ENCODE assay signal across 8 cellular contexts in genomic region chr15:43793647-43794046, GRCh38. TPM values are rescaled to one million over a fixed set of nuclear protein-coding genes. Genes with fewer than 3 reads are reported as not detected.
DNase-seq lines count a peak whose midpoint lies in the region; ATAC-seq and TF ChIP-seq lines count a peak whose summit lies in the region.

No MANE protein-coding gene starts in this region.

- H3K9me3 ChIP-seq in KOPT-K1 (ENCODE audit: insufficient read depth, low read length, poor library complexity, severe bottlenecking) = no peaks in the 10 kb centered on the region
- no peaks in the 10 kb centered on the region for H3K9me3 ChIP-seq in naive thymus-derived CD4-positive, alpha-beta T cell (ENCODE audit: control insufficient read depth in 2 of 3, low read length in 3 of 3)

- H3K27me3 ChIP-seq in naive thymus-derived CD4-positive, alpha-beta T cell (ENCODE audit: control insufficient read depth in 2 of 2, insufficient read depth in 2 of 2, low read length in 2 of 2) = no peaks in the 10 kb centered on the region

- no peak for ATAC-seq in naive thymus-derived CD4-positive, alpha-beta T cell
- no peak for ATAC-seq in GM18511 (IDR thresholded peaks at IDR 0.05; ENCODE audit: unreplicated experiment)
- ATAC-seq in GM21786 (IDR thresholded peaks at IDR 0.05; ENCODE audit: unreplicated experiment) = no peak

- H3K4me3 Mint-ChIP-seq in chondrocyte (ENCODE audit: unreplicated experiment) = peak overlapping the region; percentile 88
- H3K4me3 Mint-ChIP-seq in naive thymus-derived CD4-positive, alpha-beta T cell = peak overlapping the region; percentile 93 to 98 (median 96)

- H3K27ac ChIP-seq in KOPT-K1 (ENCODE audit: low read depth, low read length, poor library complexity, severe bottlenecking) = peak overlapping the region; percentile 95
- peak overlapping the region; percentile 100 for H3K27ac ChIP-seq in naive thymus-derived CD4-positive, alpha-beta T cell (ENCODE audit: low read depth, low read length)

- peaks cover 45% of the 10 kb centered on the region for H3K36me3 ChIP-seq in KOPT-K1 (ENCODE audit: insufficient read depth, low read length)
- H3K36me3 ChIP-seq in naive thymus-derived CD4-positive, alpha-beta T cell (ENCODE audit: control insufficient read depth in 2 of 3, insufficient read depth in 3 of 3, low read length in 3 of 3) = peaks cover 9 to 56% (median 16%) of the 10 kb centered on the region in 3 experiments

- intact Hi-C loops in naive thymus-derived CD4-positive, alpha-beta T cell (cut with micrococcal nuclease) = loop anchor here in 1 of 2 donors (2.0 to 10.0 kb wide), 3 partner anchors 46 to 1299 kb away; partner anchors contain the start of genes GOLM2, PDIA3, SNAP23 and ZNF106

- peak overlapping the region; percentile 97 for H3K27ac Mint-ChIP-seq in chondrocyte (ENCODE audit: unreplicated experiment)
- peak overlapping the region; percentile 91 to 99 (median 98) for H3K27ac Mint-ChIP-seq in naive thymus-derived CD4-positive, alpha-beta T cell

- H3K9me3 Mint-ChIP-seq in chondrocyte (ENCODE audit: low read depth) = no peaks in the 10 kb centered on the region
- no peaks in the 10 kb centered on the region for H3K9me3 Mint-ChIP-seq in naive thymus-derived CD4-positive, alpha-beta T cell

- TF ChIP-seq CTCF in AG04449 (IDR thresholded peaks at IDR 0.05; ENCODE audit: insufficient read depth, low read length, missing control alignments) (no peak), chondrocyte (IDR thresholded peaks at IDR 0.05) (no peak)

- CTCF ChIA-PET in AG04449 (lab: Yijun Ruan, JAX) = interaction anchor here (3.9 to 4.1 kb wide), 2 partner anchors 16 to 22 kb away, joined by 17 to 20 read pairs; partner anchors contain the start of gene ELL3
- CTCF ChIA-PET in naive thymus-derived CD4-positive, alpha-beta T cell (lab: Charles Lee) = interaction anchor here (0.6 to 2.0 kb wide), 5 partner anchors 11 to 711 kb away, joined by 3 to 5 read pairs (median 5); partner anchors contain the start of gene ELL3

- POLR2A ChIA-PET in AG04449 (lab: Yijun Ruan, JAX) = interaction anchor here (0.7 to 1.0 kb wide), 3 partner anchors 16 to 277 kb away, joined by 3 to 5 read pairs (median 4); partner anchors contain the start of gene MFAP1
- POLR2A ChIA-PET in naive thymus-derived CD4-positive, alpha-beta T cell (lab: Charles Lee) = interaction anchor here (0.9 to 5.6 kb wide), 13 partner anchors 10 to 1407 kb away, joined by 3 to 42 read pairs (median 4); partner anchors contain the start of genes ELL3, MFAP1 and PDIA3

- DNase-seq in AG04449 (ENCODE audit: low read depth, low spot score) (no peak), chondrocyte (ENCODE audit: low spot score) (no peak), NCI-H2227 (lab: John Stamatoyannopoulos, UW; ENCODE audit: unreplicated experiment) (no peak), NCI-H2107 treated with DMSO at 0.1 percent for 48 hours (lab: John Stamatoyannopoulos, UW; ENCODE audit: unreplicated experiment) (no peak)
- no peak for DNase-seq in naive thymus-derived CD4-positive, alpha-beta T cell

- peak overlapping the region; percentile 100 for H3K4me3 ChIP-seq in AG04449 (ENCODE audit: low read depth, low read length)
- H3K4me3 ChIP-seq in naive thymus-derived CD4-positive, alpha-beta T cell (ENCODE audit: low read length) = peak overlapping the region; percentile 98

- peaks cover 57% of the 10 kb centered on the region for H3K4me1 Mint-ChIP-seq in chondrocyte (ENCODE audit: low read depth)
- H3K4me1 Mint-ChIP-seq in naive thymus-derived CD4-positive, alpha-beta T cell = peaks cover 37 to 61% (median 54%) of the 10 kb centered on the region in 7 donors

- peaks cover 23% of the 10 kb centered on the region for H3K36me3 Mint-ChIP-seq in chondrocyte (ENCODE audit: low read depth)
- H3K36me3 Mint-ChIP-seq in naive thymus-derived CD4-positive, alpha-beta T cell = peaks cover 9 to 39% (median 35%) of the 10 kb centered on the region in 5 donors

- no peaks in the 10 kb centered on the region for H3K27me3 Mint-ChIP-seq in chondrocyte (ENCODE audit: low read depth)
- H3K27me3 Mint-ChIP-seq in naive thymus-derived CD4-positive, alpha-beta T cell = peaks cover 0 to 2% (median 0%) of the 10 kb centered on the region in 5 donors

- H3K4me1 ChIP-seq in naive thymus-derived CD4-positive, alpha-beta T cell (ENCODE audit: control insufficient read depth in 2 of 2, insufficient read depth in 2 of 2, low read length in 2 of 2) = peaks cover 9 to 22% of the 10 kb centered on the region in 2 donors

RNA-seq across cellular contexts. Expression of gene SERF2, which starts 1.5 kb away (rescaled TPM):
- total RNA-seq in chondrocyte = 1,300 to 1,502 TPM (median 1,498 TPM) in 3 replicates
- 100 to 1,000 TPM; 358 to 676 (median 553) TPM for total RNA-seq in naive thymus-derived CD4-positive, alpha-beta T cell
- polyA plus RNA-seq in naive thymus-derived CD4-positive, alpha-beta T cell = 1,000 to 10,000 TPM; 1,664 to 2,070 TPM

RNA-seq across cellular contexts. Expression of gene SERINC4, which starts 6.4 kb away (rescaled TPM):
- total RNA-seq in chondrocyte = not detected in 3 replicates
- under 1 TPM in 4 of 5 experiments, not detected in 1; 0.13 to 0.57 (median 0.33) TPM for total RNA-seq in naive thymus-derived CD4-positive, alpha-beta T cell
- polyA plus RNA-seq in naive thymus-derived CD4-positive, alpha-beta T cell = 1 to 10 TPM; 3.1 to 8.8 TPM

RNA-seq across cellular contexts. Expression of gene HYPK, which starts 6.8 kb away (rescaled TPM):
- 7.9 to 26.1 TPM (median 9.9 TPM) in 3 replicates for total RNA-seq in chondrocyte
- 10 to 100 TPM; 16.9 to 32.1 (median 27.0) TPM for total RNA-seq in naive thymus-derived CD4-positive, alpha-beta T cell
- 10 to 100 TPM in 1 of 2 donors, 1 to 10 TPM in 1; 7.5 to 28.2 TPM for polyA plus RNA-seq in naive thymus-derived CD4-positive, alpha-beta T cell

RNA-seq across cellular contexts. Expression of gene ELL3, which starts 16.9 kb away (rescaled TPM):
- total RNA-seq in chondrocyte = 3.3 to 8.6 TPM (median 3.6 TPM) in 3 replicates
- 1 to 10 TPM; 1.8 to 2.1 (median 1.9) TPM for total RNA-seq in naive thymus-derived CD4-positive, alpha-beta T cell
- polyA plus RNA-seq in naive thymus-derived CD4-positive, alpha-beta T cell = 1 to 10 TPM; 2.9 to 4.9 TPM

RNA-seq across cellular contexts. Expression of gene MFAP1, which starts 30.8 kb away (rescaled TPM):
- 26.2 to 35.0 TPM (median 26.3 TPM) in 3 replicates for total RNA-seq in chondrocyte
- 10 to 100 TPM in 4 of 5 experiments, 1 to 10 TPM in 1; 8.5 to 37.3 (median 21.8) TPM for total RNA-seq in naive thymus-derived CD4-positive, alpha-beta T cell
- polyA plus RNA-seq in naive thymus-derived CD4-positive, alpha-beta T cell = 10 to 100 TPM in 1 of 2 donors, 1 to 10 TPM in 1; 8.1 to 22.4 TPM
